Comparison of ENCODE assay signal across 1 cellular context in genomic region chr5:139294372-139295165, GRCh38.
A peak's percentile ranks its signal among the peaks of the same experiment; 100 is the strongest.
TF ChIP-seq lines count a peak whose summit lies in the region.

No MANE protein-coding gene starts in this region.

TF ChIP-seq in K562, 482 proteins besides CTCF, POLR2A, EP300 and RAD21 (continued from another document):
- TF ChIP-seq, protein P1, sequence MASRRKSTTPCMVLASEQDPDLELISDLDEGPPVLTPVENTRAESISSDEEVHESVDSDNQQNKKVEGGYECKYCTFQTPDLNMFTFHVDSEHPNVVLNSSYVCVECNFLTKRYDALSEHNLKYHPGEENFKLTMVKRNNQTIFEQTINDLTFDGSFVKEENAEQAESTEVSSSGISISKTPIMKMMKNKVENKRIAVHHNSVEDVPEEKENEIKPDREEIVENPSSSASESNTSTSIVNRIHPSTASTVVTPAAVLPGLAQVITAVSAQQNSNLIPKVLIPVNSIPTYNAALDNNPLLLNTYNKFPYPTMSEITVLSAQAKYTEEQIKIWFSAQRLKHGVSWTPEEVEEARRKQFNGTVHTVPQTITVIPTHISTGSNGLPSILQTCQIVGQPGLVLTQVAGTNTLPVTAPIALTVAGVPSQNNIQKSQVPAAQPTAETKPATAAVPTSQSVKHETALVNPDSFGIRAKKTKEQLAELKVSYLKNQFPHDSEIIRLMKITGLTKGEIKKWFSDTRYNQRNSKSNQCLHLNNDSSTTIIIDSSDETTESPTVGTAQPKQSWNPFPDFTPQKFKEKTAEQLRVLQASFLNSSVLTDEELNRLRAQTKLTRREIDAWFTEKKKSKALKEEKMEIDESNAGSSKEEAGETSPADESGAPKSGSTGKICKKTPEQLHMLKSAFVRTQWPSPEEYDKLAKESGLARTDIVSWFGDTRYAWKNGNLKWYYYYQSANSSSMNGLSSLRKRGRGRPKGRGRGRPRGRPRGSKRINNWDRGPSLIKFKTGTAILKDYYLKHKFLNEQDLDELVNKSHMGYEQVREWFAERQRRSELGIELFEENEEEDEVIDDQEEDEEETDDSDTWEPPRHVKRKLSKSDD (conservative IDR thresholded peaks at IDR 0.05; ENCODE audit: low read length), result peak; percentile 58; the same call in 1 of the 2 replicates
- no peak for TF ChIP-seq TFAM (CRISPR knock-in tag; conservative IDR thresholded peaks at IDR 0.05)
- no peak for TF ChIP-seq PHF8 (IDR thresholded peaks at IDR 0.05; ENCODE audit: borderline replicate concordance, low read length)
- TF ChIP-seq BCL6 (CRISPR knock-in tag; IDR thresholded peaks at IDR 0.05), result no peak
- TF ChIP-seq, protein P2, sequence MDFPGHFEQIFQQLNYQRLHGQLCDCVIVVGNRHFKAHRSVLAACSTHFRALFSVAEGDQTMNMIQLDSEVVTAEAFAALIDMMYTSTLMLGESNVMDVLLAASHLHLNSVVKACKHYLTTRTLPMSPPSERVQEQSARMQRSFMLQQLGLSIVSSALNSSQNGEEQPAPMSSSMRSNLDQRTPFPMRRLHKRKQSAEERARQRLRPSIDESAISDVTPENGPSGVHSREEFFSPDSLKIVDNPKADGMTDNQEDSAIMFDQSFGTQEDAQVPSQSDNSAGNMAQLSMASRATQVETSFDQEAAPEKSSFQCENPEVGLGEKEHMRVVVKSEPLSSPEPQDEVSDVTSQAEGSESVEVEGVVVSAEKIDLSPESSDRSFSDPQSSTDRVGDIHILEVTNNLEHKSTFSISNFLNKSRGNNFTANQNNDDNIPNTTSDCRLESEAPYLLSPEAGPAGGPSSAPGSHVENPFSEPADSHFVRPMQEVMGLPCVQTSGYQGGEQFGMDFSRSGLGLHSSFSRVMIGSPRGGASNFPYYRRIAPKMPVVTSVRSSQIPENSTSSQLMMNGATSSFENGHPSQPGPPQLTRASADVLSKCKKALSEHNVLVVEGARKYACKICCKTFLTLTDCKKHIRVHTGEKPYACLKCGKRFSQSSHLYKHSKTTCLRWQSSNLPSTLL (IDR thresholded peaks at IDR 0.05), result no peak
- no peak for TF ChIP-seq ZNF12 (CRISPR knock-in tag; IDR thresholded peaks at IDR 0.05)
- TF ChIP-seq, protein P3, sequence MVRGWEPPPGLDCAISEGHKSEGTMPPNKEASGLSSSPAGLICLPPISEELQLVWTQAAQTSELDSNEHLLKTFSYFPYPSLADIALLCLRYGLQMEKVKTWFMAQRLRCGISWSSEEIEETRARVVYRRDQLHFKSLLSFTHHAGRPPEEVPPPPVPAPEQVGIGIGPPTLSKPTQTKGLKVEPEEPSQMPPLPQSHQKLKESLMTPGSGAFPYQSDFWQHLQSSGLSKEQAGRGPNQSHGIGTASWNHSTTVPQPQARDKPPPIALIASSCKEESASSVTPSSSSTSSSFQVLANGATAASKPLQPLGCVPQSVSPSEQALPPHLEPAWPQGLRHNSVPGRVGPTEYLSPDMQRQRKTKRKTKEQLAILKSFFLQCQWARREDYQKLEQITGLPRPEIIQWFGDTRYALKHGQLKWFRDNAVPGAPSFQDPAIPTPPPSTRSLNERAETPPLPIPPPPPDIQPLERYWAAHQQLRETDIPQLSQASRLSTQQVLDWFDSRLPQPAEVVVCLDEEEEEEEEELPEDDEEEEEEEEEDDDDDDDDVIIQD (CRISPR knock-in tag; IDR thresholded peaks at IDR 0.05), result no peak
- TF ChIP-seq FOXJ3 (CRISPR knock-in tag; IDR thresholded peaks at IDR 0.05), result no peak
- TF ChIP-seq, protein P4, sequence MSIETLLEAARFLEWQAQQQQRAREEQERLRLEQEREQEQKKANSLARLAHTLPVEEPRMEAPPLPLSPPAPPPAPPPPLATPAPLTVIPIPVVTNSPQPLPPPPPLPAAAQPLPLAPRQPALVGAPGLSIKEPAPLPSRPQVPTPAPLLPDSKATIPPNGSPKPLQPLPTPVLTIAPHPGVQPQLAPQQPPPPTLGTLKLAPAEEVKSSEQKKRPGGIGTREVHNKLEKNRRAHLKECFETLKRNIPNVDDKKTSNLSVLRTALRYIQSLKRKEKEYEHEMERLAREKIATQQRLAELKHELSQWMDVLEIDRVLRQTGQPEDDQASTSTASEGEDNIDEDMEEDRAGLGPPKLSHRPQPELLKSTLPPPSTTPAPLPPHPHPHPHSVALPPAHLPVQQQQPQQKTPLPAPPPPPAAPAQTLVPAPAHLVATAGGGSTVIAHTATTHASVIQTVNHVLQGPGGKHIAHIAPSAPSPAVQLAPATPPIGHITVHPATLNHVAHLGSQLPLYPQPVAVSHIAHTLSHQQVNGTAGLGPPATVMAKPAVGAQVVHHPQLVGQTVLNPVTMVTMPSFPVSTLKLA (conservative IDR thresholded peaks at IDR 0.05), result peak; percentile 81 to 89
- TF ChIP-seq HNRNPUL1 (IDR thresholded peaks at IDR 0.05; ENCODE audit: low read length), result no peak
- TF ChIP-seq, protein P5, sequence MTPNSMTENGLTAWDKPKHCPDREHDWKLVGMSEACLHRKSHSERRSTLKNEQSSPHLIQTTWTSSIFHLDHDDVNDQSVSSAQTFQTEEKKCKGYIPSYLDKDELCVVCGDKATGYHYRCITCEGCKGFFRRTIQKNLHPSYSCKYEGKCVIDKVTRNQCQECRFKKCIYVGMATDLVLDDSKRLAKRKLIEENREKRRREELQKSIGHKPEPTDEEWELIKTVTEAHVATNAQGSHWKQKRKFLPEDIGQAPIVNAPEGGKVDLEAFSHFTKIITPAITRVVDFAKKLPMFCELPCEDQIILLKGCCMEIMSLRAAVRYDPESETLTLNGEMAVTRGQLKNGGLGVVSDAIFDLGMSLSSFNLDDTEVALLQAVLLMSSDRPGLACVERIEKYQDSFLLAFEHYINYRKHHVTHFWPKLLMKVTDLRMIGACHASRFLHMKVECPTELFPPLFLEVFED (CRISPR knock-in tag; conservative IDR thresholded peaks at IDR 0.05), result no peak
- TF ChIP-seq SIX5 (IDR thresholded peaks at IDR 0.05; ENCODE audit: borderline replicate concordance in 1 of 2, insufficient read depth in 1 of 2, low read depth in 1 of 2, low read length in 2 of 2), result no peak
- TF ChIP-seq ATF7 (IDR thresholded peaks at IDR 0.05), result peak; percentile 42; the same call in 1 of the 2 replicates
- no peak for TF ChIP-seq CBX1 (IDR thresholded peaks at IDR 0.05; ENCODE audit: low read depth)
- TF ChIP-seq, protein P6, sequence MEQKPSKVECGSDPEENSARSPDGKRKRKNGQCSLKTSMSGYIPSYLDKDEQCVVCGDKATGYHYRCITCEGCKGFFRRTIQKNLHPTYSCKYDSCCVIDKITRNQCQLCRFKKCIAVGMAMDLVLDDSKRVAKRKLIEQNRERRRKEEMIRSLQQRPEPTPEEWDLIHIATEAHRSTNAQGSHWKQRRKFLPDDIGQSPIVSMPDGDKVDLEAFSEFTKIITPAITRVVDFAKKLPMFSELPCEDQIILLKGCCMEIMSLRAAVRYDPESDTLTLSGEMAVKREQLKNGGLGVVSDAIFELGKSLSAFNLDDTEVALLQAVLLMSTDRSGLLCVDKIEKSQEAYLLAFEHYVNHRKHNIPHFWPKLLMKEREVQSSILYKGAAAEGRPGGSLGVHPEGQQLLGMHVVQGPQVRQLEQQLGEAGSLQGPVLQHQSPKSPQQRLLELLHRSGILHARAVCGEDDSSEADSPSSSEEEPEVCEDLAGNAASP (IDR thresholded peaks at IDR 0.05), result no peak
- no peak for TF ChIP-seq ZNF354B (CRISPR knock-in tag; IDR thresholded peaks at IDR 0.05)
- TF ChIP-seq XRCC3 (IDR thresholded peaks at IDR 0.05), result no peak
- no peak for TF ChIP-seq KHSRP (IDR thresholded peaks at IDR 0.05)
- peak; percentile 52; the same call in 1 of the 2 replicates for TF ChIP-seq GABPB1 (CRISPR knock-in tag; IDR thresholded peaks at IDR 0.05)
- no peak for TF ChIP-seq SAP30 (IDR thresholded peaks at IDR 0.05; ENCODE audit: borderline replicate concordance, insufficient read depth, low read depth, low read length, poor library complexity, severe bottlenecking)
- no peak for TF ChIP-seq SP2 (IDR thresholded peaks at IDR 0.05; ENCODE audit: extremely low read depth, low read depth, low read length, poor library complexity, severe bottlenecking)
- TF ChIP-seq TGIF2 (CRISPR knock-in tag; IDR thresholded peaks at IDR 0.05), result no peak; the same call in 1 of the 2 replicates
- TF ChIP-seq RBFOX2 (IDR thresholded peaks at IDR 0.05; ENCODE audit: low read depth, low read length), result peak; percentile 75
- TF ChIP-seq MECOM (CRISPR knock-in tag; IDR thresholded peaks at IDR 0.05), result no peak
- TF ChIP-seq CHD4 (IDR thresholded peaks at IDR 0.05; ENCODE audit: insufficient read depth, insufficient replicate concordance, low read depth, low read length, poor library complexity, severe bottlenecking), result no peak
- no peak for TF ChIP-seq TCF15 (CRISPR knock-in tag; IDR thresholded peaks at IDR 0.05)
- no peak for TF ChIP-seq ELK3 (CRISPR knock-in tag; IDR thresholded peaks at IDR 0.05)
- TF ChIP-seq ZNF253 (CRISPR knock-in tag; conservative IDR thresholded peaks at IDR 0.05), result no peak
- TF ChIP-seq, protein P7, sequence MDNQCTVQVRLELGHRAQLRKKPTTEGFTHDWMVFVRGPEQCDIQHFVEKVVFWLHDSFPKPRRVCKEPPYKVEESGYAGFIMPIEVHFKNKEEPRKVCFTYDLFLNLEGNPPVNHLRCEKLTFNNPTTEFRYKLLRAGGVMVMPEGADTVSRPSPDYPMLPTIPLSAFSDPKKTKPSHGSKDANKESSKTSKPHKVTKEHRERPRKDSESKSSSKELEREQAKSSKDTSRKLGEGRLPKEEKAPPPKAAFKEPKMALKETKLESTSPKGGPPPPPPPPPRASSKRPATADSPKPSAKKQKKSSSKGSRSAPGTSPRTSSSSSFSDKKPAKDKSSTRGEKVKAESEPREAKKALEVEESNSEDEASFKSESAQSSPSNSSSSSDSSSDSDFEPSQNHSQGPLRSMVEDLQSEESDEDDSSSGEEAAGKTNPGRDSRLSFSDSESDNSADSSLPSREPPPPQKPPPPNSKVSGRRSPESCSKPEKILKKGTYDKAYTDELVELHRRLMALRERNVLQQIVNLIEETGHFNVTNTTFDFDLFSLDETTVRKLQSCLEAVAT (IDR thresholded peaks at IDR 0.05), result 0 out of 4 replicates have a peak, but pooled peaks of 1 of the 2 experiments have one; percentile 21
- TF ChIP-seq ZZZ3 (IDR thresholded peaks at IDR 0.05), result peak; percentile 40; the same call in 1 of the 2 replicates
- no peak for TF ChIP-seq CAMTA2 (CRISPR knock-in tag; conservative IDR thresholded peaks at IDR 0.05)
- TF ChIP-seq POLR2AphosphoS2 (IDR thresholded peaks at IDR 0.05; ENCODE audit: low read length), result no peak
- no peak for TF ChIP-seq CBX3 (IDR thresholded peaks at IDR 0.05; ENCODE audit: borderline replicate concordance in 1 of 2, low read length in 2 of 2)
- no peak for TF ChIP-seq FOXA3 (CRISPR knock-in tag; conservative IDR thresholded peaks at IDR 0.05 in 1 of 2, IDR thresholded peaks at IDR 0.05 in 1 of 2)
- no peak for TF ChIP-seq BRD9 (IDR thresholded peaks at IDR 0.05; ENCODE audit: low read depth, partially characterized antibody)
- TF ChIP-seq RHOXF2B (CRISPR knock-in tag; conservative IDR thresholded peaks at IDR 0.05), result no peak
- 0 out of 2 replicates have a peak, but pooled peaks have one; percentile 44 for TF ChIP-seq DMBX1 (CRISPR knock-in tag; IDR thresholded peaks at IDR 0.05; ENCODE audit: borderline replicate concordance)
